Comparison of ENCODE assay signal across 15 cellular contexts in genomic region chr2:232386740-232387450, GRCh38. TPM values are rescaled to one million over a fixed set of nuclear protein-coding genes. Genes with fewer than 3 reads are reported as not detected.
DNase-seq lines count a peak whose midpoint lies in the region; ATAC-seq and TF ChIP-seq lines count a peak whose summit lies in the region.
"Had no signal": no experiment of that assay in that cellular context is flagged by ENCODE, and none has a peak within 500 bp of the region (broad histone marks: within the 10 kb centered on the region; RNA-seq: fewer than 3 reads in every experiment).

No MANE protein-coding gene starts in this region.

- DNase-seq in BJ (ENCODE audit: low read depth) (no peak), NCI-H460 (ENCODE audit: extremely low read depth, low read depth) (peak; percentile 16), foreskin fibroblast (peak in 1 of 2 donors; percentile 33), naive B cell (no peak), BE2C (no peak), NCI-H2029 treated with DMSO at 0.1 percent for 48 hours (lab: John Stamatoyannopoulos, UW) (no peak)
- DNase-seq: activated CD4-positive, CD25-positive, alpha-beta regulatory T cell treated with anti-CD3 and anti-CD28 coated beads, Interleukin-2, amount 50 U/mL, for 72 hours; activated T-cell treated with anti-CD3 and anti-CD28 coated beads, Interleukin-2, amount 50 U/mL, for 4 hours; GF-D8; NCI-H1105 treated with DMSO at 0.1 percent for 48 hours; stimulated activated CD4-positive, alpha-beta T cell treated with anti-CD3 and anti-CD28 coated beads, Interleukin-12 subunit alpha, Interleukin-12 subunit beta, amount 100 ng/mL, for 4 hours had no signal

- peaks cover 0 to 7% (median 0%) of the 10 kb centered on the region in 7 donors for H3K9me3 Mint-ChIP-seq in naive B cell
- H3K9me3 Mint-ChIP-seq: activated T-cell treated with anti-CD3 and anti-CD28 coated beads, Interleukin-2, amount 50 U/mL, for 4 hours; neural crest cell had no signal

- H3K4me3 ChIP-seq in BJ (ENCODE audit: low read depth, low read length) (peak overlapping the region; percentile 25), foreskin fibroblast (ENCODE audit: low read depth in 1 of 2, low read length in 2 of 2) (peak overlapping the region; percentile 13 to 26), BE2C (ENCODE audit: low read depth, low read length) (no peak overlapping the region), gastroesophageal sphincter (no peak overlapping the region)

- H3K27ac Mint-ChIP-seq in naive B cell, result no peak overlapping the region

- TF ChIP-seq EP300 in gastroesophageal sphincter (IDR thresholded peaks at IDR 0.05), result no peak

- no peak for TF ChIP-seq POLR2A in gastroesophageal sphincter (IDR thresholded peaks at IDR 0.05)

- CTCF ChIA-PET in BJ (lab: Yijun Ruan, JAX), result interaction anchor here (2.0 kb wide), 1 partner anchor 50 kb away, joined by 4 read pairs; no protein-coding TSS in a partner anchor

- H3K36me3 ChIP-seq in BJ (ENCODE audit: control insufficient read depth, insufficient read depth, low read length) (no peaks in the 10 kb centered on the region), BE2C (no peaks in the 10 kb centered on the region), gastroesophageal sphincter (no peaks in the 10 kb centered on the region)

- peaks cover 0 to 8% of the 10 kb centered on the region in 2 donors for H3K36me3 Mint-ChIP-seq in naive B cell

- peaks cover 13 to 29% (median 26%) of the 10 kb centered on the region in 3 donors for H3K4me1 Mint-ChIP-seq in naive B cell

- H3K27ac ChIP-seq in gastroesophageal sphincter, result no peak overlapping the region
- H3K27ac ChIP-seq: HL-60 had no signal

- H3K4me1 ChIP-seq in BE2C, result no peaks in the 10 kb centered on the region
- H3K4me1 ChIP-seq in gastroesophageal sphincter, result peaks cover 0 to 25% (median 3%) of the 10 kb centered on the region in 3 donors

- ATAC-seq in naive B cell (ENCODE audit: low read depth in 2 of 2) (no peak), GM18511 (IDR thresholded peaks at IDR 0.05; ENCODE audit: unreplicated experiment) (no peak), gastroesophageal sphincter (no peak)
- ATAC-seq: activated T-cell treated with anti-CD3 and anti-CD28 coated beads, Interleukin-2, amount 50 U/mL, for 4 hours had no signal

- H3K4me3 Mint-ChIP-seq in naive B cell, result peak overlapping the region in 5 of 8 donors; percentile 25 to 67 (median 61)
- H3K4me3 Mint-ChIP-seq: activated T-cell treated with anti-CD3 and anti-CD28 coated beads, Interleukin-2, amount 50 U/mL, for 4 hours; neural crest cell had no signal

- POLR2A ChIA-PET in BJ (lab: Charles Lee), result no interaction called here

- peaks cover 40% of the 10 kb centered on the region for H3K27me3 ChIP-seq in BJ (ENCODE audit: control insufficient read depth, insufficient read depth, low read length)
- H3K27me3 ChIP-seq in BE2C, result peaks cover 94% of the 10 kb centered on the region
- H3K27me3 ChIP-seq in gastroesophageal sphincter, result peaks cover 98% of the 10 kb centered on the region

- peaks cover 21 to 34% (median 23%) of the 10 kb centered on the region in 3 donors for H3K27me3 Mint-ChIP-seq in naive B cell

- TF ChIP-seq CTCF in BJ (IDR thresholded peaks at IDR 0.05; ENCODE audit: insufficient read depth, low read depth, low read length) (no peak), foreskin fibroblast (IDR thresholded peaks at IDR 0.05; ENCODE audit: low read depth, low read length) (no peak), BE2C (IDR thresholded peaks at IDR 0.05; ENCODE audit: low read depth, low read length) (no peak), gastroesophageal sphincter (IDR thresholded peaks at IDR 0.05) (no peak)

- H3K9me3 ChIP-seq in BE2C (no peaks in the 10 kb centered on the region), gastroesophageal sphincter (no peaks in the 10 kb centered on the region)

- no CpG with 5 or more reads among the region's 75 CpGs for WGBS in gastroesophageal sphincter (ENCODE audit: low coverage in 1 of 2), 2 donors

RNA-seq across cellular contexts. Expression of gene ALPP, which starts 8.3 kb away (rescaled TPM):
- polyA plus RNA-seq in BJ (2011; rRNA removed) (not detected in 2 replicates), naive B cell (ENCODE audit: low read depth in 6 of 6) (under 1 TPM in 3 of 6 donors, not detected in 3; 0.26 to 0.69 (median 0.40) TPM)
- not detected in 2 replicates for polyA minus RNA-seq in BJ (2011; rRNA and poly(A)+ RNA removed)
- total RNA-seq in NCI-H460 (2014; rRNA removed; shearing (Covaris generic)), result not detected in 2 replicates
- polyA plus RNA-seq in NCI-H460 (2014; cell fraction: nucleus; rRNA removed), result not detected in 2 replicates
- not detected for polyA plus RNA-seq in BE2C (2012; ENCODE audit: insufficient read depth, insufficient read length, low read depth)
- total RNA-seq in gastroesophageal sphincter, result not detected
- total RNA-seq: activated T-cell treated with anti-CD3 and anti-CD28 coated beads, Interleukin-2, amount 50 U/mL, for 4 hours; neural crest cell had no signal

RNA-seq across cellular contexts. Expression of gene ALPG, which starts 19.7 kb away (rescaled TPM):
- polyA plus RNA-seq in BJ (2011; rRNA removed) (not detected in 2 replicates), naive B cell (ENCODE audit: low read depth in 6 of 6) (not detected)
- not detected in 2 replicates for polyA minus RNA-seq in BJ (2011; rRNA and poly(A)+ RNA removed)
- not detected in 2 replicates for total RNA-seq in NCI-H460 (2014; rRNA removed; shearing (Covaris generic))
- not detected in 2 replicates for polyA plus RNA-seq in NCI-H460 (2014; cell fraction: nucleus; rRNA removed)
- polyA plus RNA-seq in BE2C (2012; ENCODE audit: insufficient read depth, insufficient read length, low read depth), result not detected
- not detected for total RNA-seq in gastroesophageal sphincter
- total RNA-seq: activated T-cell treated with anti-CD3 and anti-CD28 coated beads, Interleukin-2, amount 50 U/mL, for 4 hours; neural crest cell had no signal

Comparison
In these comparisons a context has a peak if more than half of its experiments do, and no peak if none do; other contexts are left out.
1. H3K4me3 ChIP-seq: peak in BJ (single experiment) and foreskin fibroblast (2 of 2); none in BE2C (single experiment) and gastroesophageal sphincter (0 of 2).